Comparison of ENCODE assay signal across 8 cellular contexts in the genomic region with DNA sequence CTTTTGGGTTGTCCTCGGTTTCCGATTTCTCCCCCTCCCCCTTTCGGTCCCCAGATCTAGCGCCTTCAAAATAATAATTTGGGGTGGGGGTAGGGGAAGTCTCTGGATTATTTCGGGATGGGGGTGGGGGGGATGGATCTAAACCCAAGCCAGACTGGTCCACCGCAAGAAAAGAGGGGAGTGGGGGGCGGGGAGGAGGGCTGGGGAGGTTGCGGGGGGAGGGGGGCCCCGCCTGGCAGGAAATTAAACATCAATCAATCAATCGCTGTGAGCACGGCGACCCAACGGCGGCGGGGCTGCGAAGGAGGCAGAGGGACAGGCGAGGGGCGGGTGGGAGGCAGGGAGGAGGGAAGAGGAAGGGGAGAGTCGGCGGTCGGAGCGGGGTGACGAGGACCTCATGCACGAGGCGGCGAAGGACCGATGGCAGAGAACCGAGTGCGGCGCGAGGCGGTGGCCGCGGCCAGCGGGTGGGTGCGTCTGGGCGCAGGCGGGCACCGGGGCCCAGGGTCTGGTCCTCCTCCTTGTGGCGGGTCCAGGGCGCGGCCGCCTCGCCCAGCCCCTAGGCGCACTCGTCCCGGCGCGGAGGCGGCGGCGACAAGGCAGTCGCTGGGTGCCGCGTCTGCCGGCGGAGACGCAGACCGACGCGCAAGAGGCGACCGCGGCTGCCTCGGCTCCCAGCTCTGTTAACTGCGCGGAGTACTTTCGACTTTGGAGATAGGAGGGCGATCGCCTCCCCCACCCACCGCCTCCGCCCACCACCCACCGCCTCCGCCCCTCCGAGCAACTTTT. TPM values are rescaled to one million over a fixed set of nuclear protein-coding genes. Genes with fewer than 3 reads are reported as not detected.
DNase-seq lines count a peak whose midpoint lies in the region; ATAC-seq, FAIRE-seq and TF ChIP-seq lines count a peak whose summit lies in the region.

No MANE protein-coding gene starts in this region.

- H3K27ac ChIP-seq in HEK293 (ENCODE audit: extremely low read depth, low read depth, low read length) (peak overlapping the region; percentile 100), iPS DF 6.9 (ENCODE audit: low read length) (no peak overlapping the region), small intestine (ENCODE audit: low read depth in 1 of 2, low read length in 1 of 2) (no peak overlapping the region)

- no peak for FAIRE-seq in small intestine (lab: Jason Lieb, UNC)

- no peaks in the 10 kb centered on the region; a peak in 1 of 3 replicates for H3K36me3 ChIP-seq in HEK293 (ENCODE audit: control insufficient read depth in 2 of 2, insufficient read depth in 1 of 2, low read length in 2 of 2)
- H3K36me3 ChIP-seq in iPS DF 6.9 (ENCODE audit: control insufficient read depth, insufficient read depth, low read length) = no peaks in the 10 kb centered on the region
- H3K36me3 ChIP-seq in small intestine (ENCODE audit: control insufficient read depth in 2 of 2, insufficient read depth in 2 of 2, low read length in 2 of 2) = no peaks in the 10 kb centered on the region

- peak overlapping the region; percentile 58 for H3K4me3 Mint-ChIP-seq in activated naive CD8-positive, alpha-beta T cell treated with anti-CD3 and anti-CD28 coated beads, Interleukin-2, amount 50 U/mL, for 24 hours

- ATAC-seq in activated naive CD8-positive, alpha-beta T cell treated with anti-CD3 and anti-CD28 coated beads, Interleukin-2, amount 50 U/mL, for 24 hours = peak; percentile 25
- ATAC-seq in HG03095 (IDR thresholded peaks at IDR 0.05; ENCODE audit: unreplicated experiment) = no peak

- TF ChIP-seq CTCF in HEK293 (tag by site-specific recombination; IDR thresholded peaks at IDR 0.05) = peak; percentile 15; the same call in 1 of the 2 replicates

- no peaks in the 10 kb centered on the region for H3K9me3 Mint-ChIP-seq in activated naive CD8-positive, alpha-beta T cell treated with anti-CD3 and anti-CD28 coated beads, Interleukin-2, amount 50 U/mL, for 24 hours

- H3K27me3 ChIP-seq in iPS DF 6.9 (ENCODE audit: control insufficient read depth, insufficient read depth, low read length) (peaks cover 14% of the 10 kb centered on the region), small intestine (ENCODE audit: control insufficient read depth in 2 of 2, insufficient read depth in 2 of 2, low read length in 2 of 2) (peaks cover 11 to 24% of the 10 kb centered on the region in 2 donors)

- H3K4me3 ChIP-seq in HEK293 (ENCODE audit: low read depth, low read length) (peak overlapping the region; percentile 63), iPS DF 6.9 (ENCODE audit: low read length) (peak overlapping the region; percentile 59; the same call in 1 of the 2 replicates), small intestine (ENCODE audit: low read depth in 1 of 2, low read length in 2 of 2) (peak overlapping the region; percentile 62 to 81)

- peaks cover 10% of the 10 kb centered on the region for H3K4me1 ChIP-seq in HEK293 (ENCODE audit: control insufficient read depth, insufficient read depth, low read length)
- H3K4me1 ChIP-seq in iPS DF 6.9 (ENCODE audit: control insufficient read depth, insufficient read depth, low read length) = no peaks in the 10 kb centered on the region
- peaks cover 0 to 12% of the 10 kb centered on the region in 2 donors for H3K4me1 ChIP-seq in small intestine (ENCODE audit: control insufficient read depth in 2 of 2, insufficient read depth in 1 of 2, low read depth in 1 of 2, low read length in 1 of 2)

- no CpG with 5 or more reads among the region's 75 CpGs for WGBS in iPS DF 6.9 (ENCODE audit: insufficient coverage, insufficient read length)
- 0 to 2% (median 1%) methylated on average over 42 to 75 of the region's 75 CpGs for WGBS in small intestine, 3 donors

- no peak overlapping the region for H3K27ac Mint-ChIP-seq in activated naive CD8-positive, alpha-beta T cell treated with anti-CD3 and anti-CD28 coated beads, Interleukin-2, amount 50 U/mL, for 24 hours

- peaks cover 2% of the 10 kb centered on the region for H3K36me3 Mint-ChIP-seq in activated naive CD8-positive, alpha-beta T cell treated with anti-CD3 and anti-CD28 coated beads, Interleukin-2, amount 50 U/mL, for 24 hours (ENCODE audit: low read depth)

- H3K4me1 Mint-ChIP-seq in activated naive CD8-positive, alpha-beta T cell treated with anti-CD3 and anti-CD28 coated beads, Interleukin-2, amount 50 U/mL, for 24 hours = peaks cover 33% of the 10 kb centered on the region

- peaks cover 57% of the 10 kb centered on the region for H3K27me3 Mint-ChIP-seq in activated naive CD8-positive, alpha-beta T cell treated with anti-CD3 and anti-CD28 coated beads, Interleukin-2, amount 50 U/mL, for 24 hours

- CTCF ChIA-PET in HEK293 (lab: Yijun Ruan, JAX) = no interaction called here

- DNase-seq in NCI-H1417 (lab: John Stamatoyannopoulos, UW) (peak; percentile 39 to 76 (median 73)), NCI-H1417 treated with DMSO at 0.1 percent for 48 hours (lab: John Stamatoyannopoulos, UW) (no peak), NCI-H345 treated with DMSO at 0.1 percent for 48 hours (lab: John Stamatoyannopoulos, UW; ENCODE audit: unreplicated experiment) (peak; percentile 61), iPS DF 6.9 (ENCODE audit: low read depth, low spot score) (no peak), small intestine (no peak)
- peak; percentile 30 for DNase-seq in activated naive CD8-positive, alpha-beta T cell treated with anti-CD3 and anti-CD28 coated beads, Interleukin-2, amount 50 U/mL, for 24 hours

- H3K9me3 ChIP-seq in HEK293 (ENCODE audit: control insufficient read depth, insufficient read depth, low read depth, low read length) = no peaks in the 10 kb centered on the region
- H3K9me3 ChIP-seq in iPS DF 6.9 (ENCODE audit: control insufficient read depth, insufficient read depth, low read length) = no peaks in the 10 kb centered on the region
- no peaks in the 10 kb centered on the region for H3K9me3 ChIP-seq in small intestine (ENCODE audit: control insufficient read depth, low read depth)

- POLR2A ChIA-PET in HEK293 (lab: Yijun Ruan, JAX) = interaction anchor here (1.0 to 2.8 kb wide), 3 partner anchors 13 to 45 kb away, joined by 3 to 13 read pairs (median 4); no protein-coding TSS in a partner anchor

TF ChIP-seq in HEK293, 187 proteins besides CTCF, POLR2A, EP300 and RAD21 (continues in another document):
- no peak for TF ChIP-seq ZNF785 (tag by site-specific recombination; IDR thresholded peaks at IDR 0.05)
- no peak for TF ChIP-seq ZNF292 (tag by site-specific recombination; IDR thresholded peaks at IDR 0.05; ENCODE audit: borderline replicate concordance, low read depth)
- TF ChIP-seq, protein P1, sequence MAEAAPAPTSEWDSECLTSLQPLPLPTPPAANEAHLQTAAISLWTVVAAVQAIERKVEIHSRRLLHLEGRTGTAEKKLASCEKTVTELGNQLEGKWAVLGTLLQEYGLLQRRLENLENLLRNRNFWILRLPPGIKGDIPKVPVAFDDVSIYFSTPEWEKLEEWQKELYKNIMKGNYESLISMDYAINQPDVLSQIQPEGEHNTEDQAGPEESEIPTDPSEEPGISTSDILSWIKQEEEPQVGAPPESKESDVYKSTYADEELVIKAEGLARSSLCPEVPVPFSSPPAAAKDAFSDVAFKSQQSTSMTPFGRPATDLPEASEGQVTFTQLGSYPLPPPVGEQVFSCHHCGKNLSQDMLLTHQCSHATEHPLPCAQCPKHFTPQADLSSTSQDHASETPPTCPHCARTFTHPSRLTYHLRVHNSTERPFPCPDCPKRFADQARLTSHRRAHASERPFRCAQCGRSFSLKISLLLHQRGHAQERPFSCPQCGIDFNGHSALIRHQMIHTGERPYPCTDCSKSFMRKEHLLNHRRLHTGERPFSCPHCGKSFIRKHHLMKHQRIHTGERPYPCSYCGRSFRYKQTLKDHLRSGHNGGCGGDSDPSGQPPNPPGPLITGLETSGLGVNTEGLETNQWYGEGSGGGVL (tag by site-specific recombination; IDR thresholded peaks at IDR 0.05) = 0 out of 2 replicates have a peak, but pooled peaks have one; percentile 49
- peak; percentile 34 for TF ChIP-seq SP3 (tag by site-specific recombination; IDR thresholded peaks at IDR 0.05)
- 0 out of 2 replicates have a peak, but pooled peaks have one; percentile 52 for TF ChIP-seq KLF16 (tag by site-specific recombination; IDR thresholded peaks at IDR 0.05)
- TF ChIP-seq, protein P2, sequence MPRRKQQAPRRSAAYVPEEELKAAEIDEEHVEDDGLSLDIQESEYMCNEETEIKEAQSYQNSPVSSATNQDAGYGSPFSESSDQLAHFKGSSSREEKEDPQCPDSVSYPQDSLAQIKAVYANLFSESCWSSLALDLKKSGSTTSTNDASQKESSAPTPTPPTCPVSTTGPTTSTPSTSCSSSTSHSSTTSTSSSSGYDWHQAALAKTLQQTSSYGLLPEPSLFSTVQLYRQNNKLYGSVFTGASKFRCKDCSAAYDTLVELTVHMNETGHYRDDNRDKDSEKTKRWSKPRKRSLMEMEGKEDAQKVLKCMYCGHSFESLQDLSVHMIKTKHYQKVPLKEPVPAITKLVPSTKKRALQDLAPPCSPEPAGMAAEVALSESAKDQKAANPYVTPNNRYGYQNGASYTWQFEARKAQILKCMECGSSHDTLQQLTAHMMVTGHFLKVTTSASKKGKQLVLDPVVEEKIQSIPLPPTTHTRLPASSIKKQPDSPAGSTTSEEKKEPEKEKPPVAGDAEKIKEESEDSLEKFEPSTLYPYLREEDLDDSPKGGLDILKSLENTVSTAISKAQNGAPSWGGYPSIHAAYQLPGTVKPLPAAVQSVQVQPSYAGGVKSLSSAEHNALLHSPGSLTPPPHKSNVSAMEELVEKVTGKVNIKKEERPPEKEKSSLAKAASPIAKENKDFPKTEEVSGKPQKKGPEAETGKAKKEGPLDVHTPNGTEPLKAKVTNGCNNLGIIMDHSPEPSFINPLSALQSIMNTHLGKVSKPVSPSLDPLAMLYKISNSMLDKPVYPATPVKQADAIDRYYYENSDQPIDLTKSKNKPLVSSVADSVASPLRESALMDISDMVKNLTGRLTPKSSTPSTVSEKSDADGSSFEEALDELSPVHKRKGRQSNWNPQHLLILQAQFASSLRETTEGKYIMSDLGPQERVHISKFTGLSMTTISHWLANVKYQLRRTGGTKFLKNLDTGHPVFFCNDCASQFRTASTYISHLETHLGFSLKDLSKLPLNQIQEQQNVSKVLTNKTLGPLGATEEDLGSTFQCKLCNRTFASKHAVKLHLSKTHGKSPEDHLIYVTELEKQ (tag by site-specific recombination; IDR thresholded peaks at IDR 0.05; ENCODE audit: borderline replicate concordance) = peak; percentile 54; the same call in 1 of the 2 replicates
- TF ChIP-seq KLF8 (tag by site-specific recombination; IDR thresholded peaks at IDR 0.05) = 0 out of 2 replicates have a peak, but pooled peaks have one; percentile 70
- TF ChIP-seq, protein P3, sequence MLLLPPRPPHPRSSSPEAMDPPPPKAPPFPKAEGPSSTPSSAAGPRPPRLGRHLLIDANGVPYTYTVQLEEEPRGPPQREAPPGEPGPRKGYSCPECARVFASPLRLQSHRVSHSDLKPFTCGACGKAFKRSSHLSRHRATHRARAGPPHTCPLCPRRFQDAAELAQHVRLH (tag by site-specific recombination; IDR thresholded peaks at IDR 0.05) = no peak
- TF ChIP-seq ZFP69B (tag by site-specific recombination; IDR thresholded peaks at IDR 0.05) = no peak
- 0 out of 2 replicates have a peak, but pooled peaks have one; percentile 11 for TF ChIP-seq ZBTB48 (tag by site-specific recombination; IDR thresholded peaks at IDR 0.05)
- TF ChIP-seq SP7 (tag by site-specific recombination; IDR thresholded peaks at IDR 0.05) = 0 out of 2 replicates have a peak, but pooled peaks have one; percentile 55

RNA-seq across cellular contexts. Expression of a gene that starts 0.5 kb away (rescaled TPM):
- 1 to 10 TPM; 1.5 to 2.2 (median 1.8) TPM for polyA plus RNA-seq in small intestine

Comparison
In these comparisons a context has a peak if more than half of its experiments do, and no peak if none do; other contexts are left out.
1. DNase-seq: peak in NCI-H1417 (3 of 3), NCI-H345 treated with DMSO at 0.1 percent for 48 hours (single experiment) and activated naive CD8-positive, alpha-beta T cell treated with anti-CD3 and anti-CD28 coated beads, Interleukin-2, amount 50 U/mL, for 24 hours (single experiment); none in NCI-H1417 treated with DMSO at 0.1 percent for 48 hours (single experiment), iPS DF 6.9 (single experiment) and small intestine (single experiment).
2. Peak in every context shown above with its lines, with median percentiles within 50 percentile points of each other: H3K4me3 ChIP-seq.